In genomic region chr1:10657080-10657847, GRCh38 we compare ENCODE assay signal across 21 cellular contexts.
"Had no signal": no experiment of that assay in that cellular context is flagged by ENCODE, and none has a peak within 500 bp of the region (broad histone marks: within the 10 kb centered on the region; RNA-seq: fewer than 3 reads in every experiment).

No MANE protein-coding gene starts in this region.

- H3K36me3 ChIP-seq: brain microvascular endothelial cell had no signal

- H3K4me3 ChIP-seq: coronary artery, heart left ventricle had no signal

- ATAC-seq: activated T-cell treated with anti-CD3 and anti-CD28 coated beads, Interleukin-2, amount 50 U/mL, for 72 hours; heart left ventricle; left lobe of liver had no signal

- H3K27me3 Mint-ChIP-seq: central memory CD8-positive, alpha-beta T cell had no signal

- H3K4me3 Mint-ChIP-seq: activated T-cell treated with anti-CD3 and anti-CD28 coated beads, Interleukin-2, amount 50 U/mL, for 72 hours; central memory CD8-positive, alpha-beta T cell; nephron progenitor cell; T-helper 1 cell treated with Interleukin-12 subunit alpha and Interleukin-12 subunit beta and Interleukin-4 antibody, amounts not matched to agents 30 μg/mL and 1 μg/mL, for 36 hours had no signal

- H3K27ac Mint-ChIP-seq: activated T-cell treated with anti-CD3 and anti-CD28 coated beads, Interleukin-2, amount 50 U/mL, for 72 hours; nephron progenitor cell; T-helper 1 cell treated with Interleukin-12 subunit alpha and Interleukin-12 subunit beta and Interleukin-4 antibody, amounts not matched to agents 30 μg/mL and 1 μg/mL, for 36 hours had no signal

- DNase-seq: activated CD4-positive, alpha-beta T cell treated with anti-CD3 and anti-CD28 coated beads, Interleukin-2, amount 50 U/mL, for 4 hours; activated effector memory CD4-positive, alpha-beta T cell treated with anti-CD3 and anti-CD28 coated beads, Interleukin-2, amount 50 U/mL, for 16 hours; activated naive CD4-positive, alpha-beta T cell treated with anti-CD3 and anti-CD28 coated beads, Interleukin-2, amount 50 U/mL, for 16 hours; activated T-cell treated with anti-CD3 and anti-CD28 coated beads, Interleukin-2, amount 50 U/mL, for 72 hours; aorta; brain microvascular endothelial cell; erythroblast; heart left ventricle; kidney; midbrain; nephron progenitor cell; occipital lobe; posterior cingulate gyrus; stimulated activated CD4-positive, alpha-beta T cell treated with anti-CD3 and anti-CD28 coated beads, Interleukin-2, amount 100 ng/mL, for 24 hours; stimulated activated naive CD4-positive, alpha-beta T cell treated with Interleukin-2 at 50 U/mL for 16 hours; trophoblast cell; WERI-Rb-1 had no signal

- H3K4me1 Mint-ChIP-seq: central memory CD8-positive, alpha-beta T cell had no signal

- H3K9me3 ChIP-seq: heart left ventricle had no signal

- H3K27ac ChIP-seq: brain microvascular endothelial cell, coronary artery, WERI-Rb-1 had no signal

- H3K27me3 ChIP-seq: brain microvascular endothelial cell, heart left ventricle had no signal
